In genomic region chr6:42269553-42269952, GRCh38 we compare ENCODE assay signal across 9 cellular contexts. TPM values are rescaled to one million over a fixed set of nuclear protein-coding genes. Genes with fewer than 3 reads are reported as not detected.
DNase-seq lines count a peak whose midpoint lies in the region; ATAC-seq and TF ChIP-seq lines count a peak whose summit lies in the region.
"Had no signal": no experiment of that assay in that cellular context is flagged by ENCODE, and none has a peak within 500 bp of the region (broad histone marks: within the 10 kb centered on the region; RNA-seq: fewer than 3 reads in every experiment).

No MANE protein-coding gene starts in this region.

- H4K91ac ChIP-seq in neuronal stem cell (ENCODE audit: low read depth, low read length, poor library complexity) = no peak overlapping the region

- peaks cover 0 to 20% (median 9%) of the 10 kb centered on the region in 7 donors for H3K4me1 Mint-ChIP-seq in naive thymus-derived CD4-positive, alpha-beta T cell

- intact Hi-C loops in naive thymus-derived CD4-positive, alpha-beta T cell (cut with micrococcal nuclease) = no loop called here
- intact Hi-C loops in upper lobe of right lung (cut with DNase I) = no loop called here

- no peaks in the 10 kb centered on the region for H3K9me3 Mint-ChIP-seq in naive thymus-derived CD4-positive, alpha-beta T cell
- H3K9me3 Mint-ChIP-seq: stimulated activated naive CD8-positive, alpha-beta T cell treated with anti-CD3 and anti-CD28 coated beads, Interleukin-15, Interleukin-2, amounts not matched to agents 100 ng/mL and 50 ng/mL, for 24 hours had no signal

- no peak overlapping the region for H3K23ac ChIP-seq in neuronal stem cell (ENCODE audit: low read depth, low read length, poor library complexity)

- H2BK12ac ChIP-seq in neuronal stem cell (ENCODE audit: low read length) = no peak overlapping the region

- H2BK5ac ChIP-seq in neuronal stem cell (ENCODE audit: low read length) = no peak overlapping the region

- H3K9me3 ChIP-seq in naive thymus-derived CD4-positive, alpha-beta T cell (ENCODE audit: control insufficient read depth in 2 of 3, low read length in 3 of 3) = no peaks in the 10 kb centered on the region
- no peaks in the 10 kb centered on the region for H3K9me3 ChIP-seq in neuronal stem cell (replicated peaks in 1 of 2; ENCODE audit: control insufficient read depth in 2 of 2, insufficient read depth in 1 of 2, low read depth in 1 of 2, low read length in 2 of 2)
- H3K9me3 ChIP-seq in upper lobe of right lung = no peaks in the 10 kb centered on the region

- H2BK120ac ChIP-seq in neuronal stem cell (ENCODE audit: low read depth, low read length) = no peak overlapping the region

- DNase-seq in naive thymus-derived CD4-positive, alpha-beta T cell = no peak
- no peak for DNase-seq in neuronal stem cell (ENCODE audit: low spot score)
- no peak for DNase-seq in G401 (ENCODE audit: low spot score)
- no peak for DNase-seq in upper lobe of right lung
- DNase-seq: NCI-H1436 had no signal

- ATAC-seq in GM19023 (IDR thresholded peaks at IDR 0.05; ENCODE audit: unreplicated experiment) (peak; percentile 97), GM21825 (IDR thresholded peaks at IDR 0.05; ENCODE audit: unreplicated experiment) (peak; percentile 88), HG03469 (IDR thresholded peaks at IDR 0.05; ENCODE audit: unreplicated experiment) (peak; percentile 83), upper lobe of right lung (no peak)
- peak; percentile 51 for ATAC-seq in naive thymus-derived CD4-positive, alpha-beta T cell

- H3K4me3 Mint-ChIP-seq in naive thymus-derived CD4-positive, alpha-beta T cell = peak overlapping the region in 1 of 10 donors; percentile 50
- H3K4me3 Mint-ChIP-seq: stimulated activated naive CD8-positive, alpha-beta T cell treated with anti-CD3 and anti-CD28 coated beads, Interleukin-15, Interleukin-2, amounts not matched to agents 100 ng/mL and 50 ng/mL, for 24 hours had no signal

- H3K27me3 ChIP-seq in naive thymus-derived CD4-positive, alpha-beta T cell (ENCODE audit: control insufficient read depth in 2 of 2, insufficient read depth in 2 of 2, low read length in 2 of 2) = no peaks in the 10 kb centered on the region
- H3K27me3 ChIP-seq in neuronal stem cell (ENCODE audit: control insufficient read depth in 3 of 3, insufficient read depth in 3 of 3, low read depth in 1 of 3, low read length in 3 of 3) = no peaks in the 10 kb centered on the region
- no peaks in the 10 kb centered on the region for H3K27me3 ChIP-seq in upper lobe of right lung

- H3K36me3 ChIP-seq in naive thymus-derived CD4-positive, alpha-beta T cell (ENCODE audit: control insufficient read depth in 2 of 3, insufficient read depth in 3 of 3, low read length in 3 of 3) = peaks cover 0 to 27% (median 0%) of the 10 kb centered on the region in 3 experiments
- peaks cover 20 to 31% of the 10 kb centered on the region in 2 donors for H3K36me3 ChIP-seq in neuronal stem cell (replicated peaks in 1 of 2; ENCODE audit: control insufficient read depth in 2 of 2, insufficient read depth in 2 of 2, low read length in 2 of 2)
- no peaks in the 10 kb centered on the region for H3K36me3 ChIP-seq in upper lobe of right lung

- no peak overlapping the region for H3K27ac ChIP-seq in naive thymus-derived CD4-positive, alpha-beta T cell (ENCODE audit: low read depth, low read length)
- H3K27ac ChIP-seq in neuronal stem cell (replicated peaks; ENCODE audit: low read length) = no peak overlapping the region
- H3K27ac ChIP-seq in upper lobe of right lung = no peak overlapping the region

- no peak overlapping the region for H2BK15ac ChIP-seq in neuronal stem cell (ENCODE audit: low read length)

- H3K4me3 ChIP-seq in naive thymus-derived CD4-positive, alpha-beta T cell (ENCODE audit: low read length) = no peak overlapping the region
- no peak overlapping the region for H3K4me3 ChIP-seq in neuronal stem cell (ENCODE audit: low read length in 2 of 2)
- no peak overlapping the region for H3K4me3 ChIP-seq in upper lobe of right lung

- H3K36me3 Mint-ChIP-seq in naive thymus-derived CD4-positive, alpha-beta T cell = peaks cover 0 to 39% (median 12%) of the 10 kb centered on the region in 5 donors

- CTCF ChIA-PET in naive thymus-derived CD4-positive, alpha-beta T cell (lab: Charles Lee) = interaction anchor here (0.6 kb wide), 1 partner anchor 320 kb away, joined by 3 read pairs; no protein-coding TSS in a partner anchor

- H3K9ac ChIP-seq in neuronal stem cell (ENCODE audit: low read depth, low read length, poor library complexity) = no peak overlapping the region

- H3K4ac ChIP-seq in neuronal stem cell (ENCODE audit: low read length) = no peak overlapping the region

- POLR2A ChIA-PET in naive thymus-derived CD4-positive, alpha-beta T cell (lab: Charles Lee) = interaction anchor here (0.7 kb wide), 1 partner anchor 169 kb away, joined by 3 read pairs; no protein-coding TSS in a partner anchor

- H3K14ac ChIP-seq in neuronal stem cell (ENCODE audit: low read length) = no peak overlapping the region

- in situ Hi-C loops in G401 (cut with HindIII; ENCODE audit: low sequenced_read_pairs) = no loop called here

- H3K27ac Mint-ChIP-seq in naive thymus-derived CD4-positive, alpha-beta T cell = peak overlapping the region in 5 of 9 donors; percentile 7 to 72 (median 67)
- H3K27ac Mint-ChIP-seq: stimulated activated naive CD8-positive, alpha-beta T cell treated with anti-CD3 and anti-CD28 coated beads, Interleukin-15, Interleukin-2, amounts not matched to agents 100 ng/mL and 50 ng/mL, for 24 hours had no signal

- H2AK5ac ChIP-seq in neuronal stem cell (ENCODE audit: low read depth, low read length) = no peak overlapping the region

- no peak overlapping the region for H2AFZ ChIP-seq in neuronal stem cell (ENCODE audit: low read length)

- no peaks in the 10 kb centered on the region for H3K27me3 Mint-ChIP-seq in naive thymus-derived CD4-positive, alpha-beta T cell
- H3K27me3 Mint-ChIP-seq: stimulated activated naive CD8-positive, alpha-beta T cell treated with anti-CD3 and anti-CD28 coated beads, Interleukin-15, Interleukin-2, amounts not matched to agents 100 ng/mL and 50 ng/mL, for 24 hours had no signal

- H4K8ac ChIP-seq in neuronal stem cell (ENCODE audit: low read depth, low read length) = no peak overlapping the region

- WGBS in neuronal stem cell (ENCODE audit: extremely low coverage in 2 of 2, insufficient read length in 2 of 2, insufficient replicate concordance in 1 of 2), 2 donors = no CpG with 5 or more reads among the region's 6 CpGs

- no peak overlapping the region for H3K18ac ChIP-seq in neuronal stem cell (ENCODE audit: low read length)

- no peak overlapping the region for H3K4me2 ChIP-seq in neuronal stem cell (ENCODE audit: insufficient read depth, low read length, poor library complexity, severe bottlenecking)

- H3K4me1 ChIP-seq in naive thymus-derived CD4-positive, alpha-beta T cell (ENCODE audit: control insufficient read depth in 2 of 2, insufficient read depth in 2 of 2, low read length in 2 of 2) = no peaks in the 10 kb centered on the region
- H3K4me1 ChIP-seq in neuronal stem cell (ENCODE audit: control insufficient read depth in 2 of 2, insufficient read depth in 1 of 2, low read depth in 1 of 2, low read length in 2 of 2) = no peaks in the 10 kb centered on the region
- H3K4me1 ChIP-seq in upper lobe of right lung = no peaks in the 10 kb centered on the region

- TF ChIP-seq CTCF in upper lobe of right lung (IDR thresholded peaks at IDR 0.05) = no peak

- no peaks in the 10 kb centered on the region for H3K79me1 ChIP-seq in neuronal stem cell (ENCODE audit: low read depth, low read length)

RNA-seq across cellular contexts. Expression of gene MRPS10, which starts 51.9 kb away (rescaled TPM):
- total RNA-seq in naive thymus-derived CD4-positive, alpha-beta T cell = 10 to 100 TPM; 17.0 to 30.3 (median 25.3) TPM
- polyA plus RNA-seq in naive thymus-derived CD4-positive, alpha-beta T cell = 10 to 100 TPM; 41.0 to 60.9 TPM
- 29.3 TPM for polyA plus RNA-seq in neuronal stem cell (2013, experiment 1 of 2)
- 29.5 TPM for polyA plus RNA-seq in neuronal stem cell (2013, experiment 2 of 2)
- 50.7 and 57.7 TPM in 2 replicates for total RNA-seq in G401 (2014; rRNA removed; shearing (Covaris generic))
- 24.8 TPM for total RNA-seq in upper lobe of right lung
